Comparison of ENCODE assay signal across 19 cellular contexts in genomic region chr1:175922254-175922881, GRCh38.
DNase-seq lines count a peak whose midpoint lies in the region; ATAC-seq, FAIRE-seq and TF ChIP-seq lines count a peak whose summit lies in the region.
"Had no signal": no experiment of that assay in that cellular context is flagged by ENCODE, and none has a peak within 500 bp of the region (broad histone marks: within the 10 kb centered on the region; RNA-seq: fewer than 3 reads in every experiment).

No MANE protein-coding gene starts in this region.

- intact Hi-C loops in left ventricle myocardium superior (cut with micrococcal nuclease): no loop called here
- intact Hi-C loops in left ventricle myocardium inferior (cut with micrococcal nuclease): no loop called here

- peaks cover 4% of the 10 kb centered on the region for H3K9me3 ChIP-seq in left ventricle myocardium inferior (replicated peaks)
- H3K9me3 ChIP-seq: SJCRH30 had no signal

- peak; percentile 27 for ATAC-seq in left ventricle myocardium superior
- no peak for ATAC-seq in HG02798 (IDR thresholded peaks at IDR 0.05; ENCODE audit: poor library complexity, unreplicated experiment)
- ATAC-seq: HCT116, PC-3 had no signal

- peaks cover 14% of the 10 kb centered on the region for H3K36me3 ChIP-seq in left ventricle myocardium inferior
- H3K36me3 ChIP-seq in bronchial epithelial cell (ENCODE audit: control insufficient read depth, insufficient read depth, low read length): no peaks in the 10 kb centered on the region
- H3K36me3 ChIP-seq: SJCRH30 had no signal

- DNase-seq in left ventricle myocardium superior (no peak), left ventricle myocardium inferior (no peak), bronchial epithelial cell (ENCODE audit: low read depth) (peak; percentile 11), iPS-NIHi11 (ENCODE audit: low spot score) (peak; percentile 37), SIG-M5 (lab: John Stamatoyannopoulos, UW) (no peak), NCI-H2107 treated with DMSO at 0.1 percent for 48 hours (lab: John Stamatoyannopoulos, UW; ENCODE audit: unreplicated experiment) (no peak), retina (no peak)
- DNase-seq: DMS 273 treated with DMSO at 0.1 percent for 48 hours, DND-41, GDM1, KBM-7, NCI-H1105, NCI-H1694, NCI-H510A treated with DMSO at 0.1 percent for 48 hours, NCI-H82, PC-3 had no signal

- TF ChIP-seq CTCF in left ventricle myocardium inferior (IDR thresholded peaks at IDR 0.05; ENCODE audit: borderline replicate concordance): no peak
- no peak for TF ChIP-seq CTCF in bronchial epithelial cell (IDR thresholded peaks at IDR 0.05; ENCODE audit: insufficient read depth, low read length, severe bottlenecking)

- H3K27ac ChIP-seq in left ventricle myocardium inferior (replicated peaks): no peak overlapping the region
- H3K27ac ChIP-seq: SJCRH30 had no signal

- no peak for FAIRE-seq in bronchial epithelial cell (lab: Jason Lieb, UNC)

- H3K4me3 ChIP-seq in left ventricle myocardium inferior (no peak overlapping the region), bronchial epithelial cell (ENCODE audit: low read depth, low read length) (no peak overlapping the region)
- H3K4me3 ChIP-seq: SJCRH30 had no signal

- H3K27me3 ChIP-seq in left ventricle myocardium inferior (ENCODE audit: low read depth) (no peaks in the 10 kb centered on the region), bronchial epithelial cell (ENCODE audit: control insufficient read depth, insufficient read depth, low read length) (no peaks in the 10 kb centered on the region)
- H3K27me3 ChIP-seq: SJCRH30 had no signal

- H3K4me1 ChIP-seq in left ventricle myocardium inferior: peaks cover 12% of the 10 kb centered on the region
- H3K4me1 ChIP-seq: SJCRH30 had no signal

Comparison
In these comparisons a context has a peak if more than half of its experiments do, and no peak if none do; other contexts are left out.
1. DNase-seq: peak in bronchial epithelial cell (single experiment) and iPS-NIHi11 (single experiment); none in left ventricle myocardium superior (single experiment), left ventricle myocardium inferior (single experiment), SIG-M5 (single experiment), NCI-H2107 treated with DMSO at 0.1 percent for 48 hours (single experiment) and retina (single experiment).